ENCODE assay signal across 18 cellular contexts in genomic region chr11:1847006-1847735, GRCh38. TPM values are rescaled to one million over a fixed set of nuclear protein-coding genes. Genes with fewer than 3 reads are reported as not detected.
A peak's percentile ranks its signal among the peaks of the same experiment; 100 is the strongest.
DNase-seq lines count a peak whose midpoint lies in the region; ATAC-seq and TF ChIP-seq lines count a peak whose summit lies in the region.
"Had no signal": no experiment of that assay in that cellular context is flagged by ENCODE, and none has a peak within 500 bp of the region (broad histone marks: within the 10 kb centered on the region; RNA-seq: fewer than 3 reads in every experiment).

No MANE protein-coding gene starts in this region.

- POLR2A ChIA-PET in CD4-positive, alpha-beta memory T cell (lab: Charles Lee; ENCODE audit: partially characterized antibody) = interaction anchor here (1.0 to 13.5 kb wide), 7 partner anchors 8 to 89 kb away, joined by 3 to 189 read pairs (median 10); partner anchors contain the start of gene PRR33

- intact Hi-C loops in CD4-positive, alpha-beta memory T cell (cut with micrococcal nuclease) = no loop called here
- intact Hi-C loops in natural killer cell (cut with micrococcal nuclease) = no loop called here

- H3K9me3 Mint-ChIP-seq in CD4-positive, alpha-beta memory T cell = peaks cover 0 to 2% (median 0%) of the 10 kb centered on the region in 8 donors
- no peaks in the 10 kb centered on the region for H3K9me3 Mint-ChIP-seq in natural killer cell
- H3K9me3 Mint-ChIP-seq in glutamatergic neuron (ENCODE audit: unreplicated experiment) = peaks cover 15% of the 10 kb centered on the region

- H3K4me1 ChIP-seq in CD4-positive, alpha-beta memory T cell (ENCODE audit: insufficient read depth, low read length) = peaks cover 82% of the 10 kb centered on the region

- H3K36me3 Mint-ChIP-seq in CD4-positive, alpha-beta memory T cell = no peaks in the 10 kb centered on the region
- peaks cover 5% of the 10 kb centered on the region for H3K36me3 Mint-ChIP-seq in T-helper 17 cell (ENCODE audit: low read depth)
- no peaks in the 10 kb centered on the region for H3K36me3 Mint-ChIP-seq in natural killer cell
- H3K36me3 Mint-ChIP-seq in glutamatergic neuron (ENCODE audit: unreplicated experiment) = no peaks in the 10 kb centered on the region

- peaks cover 40 to 92% (median 65%) of the 10 kb centered on the region in 4 donors for H3K4me1 Mint-ChIP-seq in CD4-positive, alpha-beta memory T cell
- H3K4me1 Mint-ChIP-seq in T-helper 17 cell = peaks cover 61% of the 10 kb centered on the region
- peaks cover 57 to 85% of the 10 kb centered on the region in 2 donors for H3K4me1 Mint-ChIP-seq in natural killer cell
- H3K4me1 Mint-ChIP-seq in glutamatergic neuron (ENCODE audit: low read depth, unreplicated experiment) = peaks cover 6% of the 10 kb centered on the region

- H3K27me3 ChIP-seq in CD4-positive, alpha-beta memory T cell (ENCODE audit: insufficient read depth, low read length) = no peaks in the 10 kb centered on the region
- H3K27me3 ChIP-seq: body of pancreas had no signal

- peak overlapping the region in 1 of 8 donors; percentile 72 for H3K4me3 Mint-ChIP-seq in CD4-positive, alpha-beta memory T cell
- H3K4me3 Mint-ChIP-seq in T-helper 17 cell = peak overlapping the region; percentile 59
- peak overlapping the region; percentile 9 for H3K4me3 Mint-ChIP-seq in natural killer cell
- H3K4me3 Mint-ChIP-seq in glutamatergic neuron (ENCODE audit: unreplicated experiment) = no peak overlapping the region

- CTCF ChIA-PET in CD4-positive, alpha-beta memory T cell (lab: Charles Lee; ENCODE audit: partially characterized antibody) = interaction anchor here (0.9 to 3.3 kb wide), 6 partner anchors 11 to 155 kb away, joined by 3 to 12 read pairs (median 5); no protein-coding TSS in a partner anchor

- DNase-seq in CD4-positive, alpha-beta memory T cell = no peak
- DNase-seq in T-helper 17 cell = no peak
- DNase-seq in natural killer cell = no peak
- no peak for DNase-seq in glutamatergic neuron
- DNase-seq: activated CD4-positive, alpha-beta T cell treated with anti-CD3 and anti-CD28 coated beads for 1 hour; activated naive CD4-positive, alpha-beta T cell; AML-193; body of pancreas; HCEC 1CT; hippocampal formation; NCI-H187; NCI-H226; PC-9 had no signal

- H3K27ac ChIP-seq in CD4-positive, alpha-beta memory T cell (ENCODE audit: low read depth, low read length) = no peak overlapping the region
- H3K27ac ChIP-seq: PC-9 had no signal

- H3K9me3 ChIP-seq in CD4-positive, alpha-beta memory T cell (ENCODE audit: control insufficient read depth in 1 of 2, low read length in 2 of 2) = no peaks in the 10 kb centered on the region
- no peaks in the 10 kb centered on the region for H3K9me3 ChIP-seq in T-helper 17 cell (ENCODE audit: control insufficient read depth, low read length, poor library complexity, severe bottlenecking)
- H3K9me3 ChIP-seq: body of pancreas had no signal

- TF ChIP-seq CTCF in natural killer cell (IDR thresholded peaks at IDR 0.05) = no peak
- no peak for TF ChIP-seq CTCF in glutamatergic neuron (IDR thresholded peaks at IDR 0.05; ENCODE audit: partially characterized antibody, unreplicated experiment)

- H3K27me3 Mint-ChIP-seq in CD4-positive, alpha-beta memory T cell = no peaks in the 10 kb centered on the region
- H3K27me3 Mint-ChIP-seq in T-helper 17 cell (no peaks in the 10 kb centered on the region), natural killer cell (ENCODE audit: low read depth in 2 of 2) (peaks cover 0 to 4% of the 10 kb centered on the region in 2 donors), glutamatergic neuron (ENCODE audit: unreplicated experiment) (peaks cover 11% of the 10 kb centered on the region)

- ATAC-seq in T-helper 17 cell (no peak), natural killer cell (no peak), HG02938 (IDR thresholded peaks at IDR 0.05; ENCODE audit: unreplicated experiment) (no peak), HG02852 (IDR thresholded peaks at IDR 0.05; ENCODE audit: unreplicated experiment) (no peak)
- ATAC-seq: body of pancreas had no signal

- no peak overlapping the region for H3K4me3 ChIP-seq in CD4-positive, alpha-beta memory T cell (ENCODE audit: low read length in 2 of 2)
- H3K4me3 ChIP-seq: body of pancreas, PC-9 had no signal

- H3K36me3 ChIP-seq in CD4-positive, alpha-beta memory T cell (ENCODE audit: insufficient read depth, low read length) = no peaks in the 10 kb centered on the region

- H3K27ac Mint-ChIP-seq in CD4-positive, alpha-beta memory T cell = peak overlapping the region in 5 of 7 donors; percentile 32 to 88 (median 78)
- peak overlapping the region; percentile 100 for H3K27ac Mint-ChIP-seq in T-helper 17 cell
- H3K27ac Mint-ChIP-seq in natural killer cell = peak overlapping the region in 1 of 2 donors; percentile 55
- no peak overlapping the region for H3K27ac Mint-ChIP-seq in glutamatergic neuron (ENCODE audit: unreplicated experiment)

RNA-seq across cellular contexts. Expression of gene LSP1, which starts 5.7 kb away (rescaled TPM):
- total RNA-seq in CD4-positive, alpha-beta memory T cell = 100 to 1,000 TPM; 324 to 327 TPM
- 100 to 1,000 TPM; 253 to 435 TPM for polyA plus RNA-seq in CD4-positive, alpha-beta memory T cell
- total RNA-seq in T-helper 17 cell (100 to 1,000 TPM; 297 to 299 TPM), natural killer cell (100 to 1,000 TPM; 487 to 595 (median 536) TPM), glutamatergic neuron (ENCODE audit: unreplicated experiment) (2.5 TPM)
- total RNA-seq: lung microvascular endothelial cell, SK-MEL-5 had no signal

RNA-seq across cellular contexts. Expression of gene TNNI2, which starts 8.4 kb away (rescaled TPM):
- total RNA-seq in CD4-positive, alpha-beta memory T cell = not detected
- polyA plus RNA-seq in CD4-positive, alpha-beta memory T cell = not detected
- total RNA-seq in T-helper 17 cell (not detected), natural killer cell (1 to 10 TPM; 1.2 to 5.4 (median 3.6) TPM), glutamatergic neuron (ENCODE audit: unreplicated experiment) (not detected)
- total RNA-seq: lung microvascular endothelial cell, SK-MEL-5 had no signal

RNA-seq across cellular contexts. Expression of gene SYT8, which starts 12.4 kb away (rescaled TPM):
- not detected for total RNA-seq in CD4-positive, alpha-beta memory T cell
- not detected for polyA plus RNA-seq in CD4-positive, alpha-beta memory T cell
- total RNA-seq in T-helper 17 cell (not detected), natural killer cell (not detected), glutamatergic neuron (ENCODE audit: unreplicated experiment) (not detected)
- total RNA-seq: lung microvascular endothelial cell, SK-MEL-5 had no signal

RNA-seq across cellular contexts. Expression of gene PRR33, which starts 44.5 kb away (rescaled TPM):
- total RNA-seq in CD4-positive, alpha-beta memory T cell = not detected
- polyA plus RNA-seq in CD4-positive, alpha-beta memory T cell = under 1 TPM in 1 of 2 donors, not detected in 1; 0.18 TPM
- total RNA-seq in T-helper 17 cell (not detected), natural killer cell (under 1 TPM in 2 of 3 donors, not detected in 1; 0.14 to 0.32 TPM), glutamatergic neuron (ENCODE audit: unreplicated experiment) (not detected)
- total RNA-seq: body of pancreas, lung microvascular endothelial cell, PC-9, SK-MEL-5 had no signal
- polyA plus RNA-seq: keratinocyte had no signal

Comparison
In these comparisons a context has a peak if more than half of its experiments do, and no peak if none do; other contexts are left out.
1. RNA of gene LSP1, which starts 5.7 kb away (total RNA-seq): 487 to 595 TPM in natural killer cell, 324 to 327 TPM in CD4-positive, alpha-beta memory T cell and 297 to 299 TPM in T-helper 17 cell; 2.5 TPM in glutamatergic neuron (single experiment); every median in the first group is over 10 times any median in the second.